In the genomic region with DNA sequence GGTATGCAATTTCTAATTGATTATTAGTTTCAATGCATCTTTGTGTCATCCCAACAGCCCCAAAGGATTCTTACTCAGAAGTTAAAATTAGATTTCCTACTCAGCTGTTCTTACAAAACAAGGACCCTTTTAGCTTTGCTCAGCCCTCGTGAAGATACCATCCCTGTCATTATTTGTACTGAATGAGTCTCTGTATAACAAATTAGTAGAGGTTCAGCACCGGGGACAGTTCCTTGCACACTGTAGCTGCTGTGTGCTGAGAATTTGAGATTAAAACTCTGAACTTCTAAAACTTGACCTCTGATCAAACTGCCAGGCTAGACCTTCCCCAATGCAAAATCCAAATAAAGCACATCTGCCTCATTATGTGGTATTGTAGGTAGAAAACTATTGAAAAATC, we compare ENCODE assay signal across 10 cellular contexts.
DNase-seq lines count a peak whose midpoint lies in the region; ATAC-seq and TF ChIP-seq lines count a peak whose summit lies in the region.
"Had no signal": no experiment of that assay in that cellular context is flagged by ENCODE, and none has a peak within 500 bp of the region (broad histone marks: within the 10 kb centered on the region; RNA-seq: fewer than 3 reads in every experiment).

No MANE protein-coding gene starts in this region.

- in situ Hi-C loops in SK-MEL-5 (cut with HindIII; ENCODE audit: low pct_unique_long_range_greater_than_20kb, low sequenced_read_pairs) = no loop called here
- in situ Hi-C loops in transverse colon (cut with MboI; ENCODE audit: low pct_ligation_motif_present in 1 of 4, low pct_unique_long_range_greater_than_20kb in 1 of 4, low sequenced_read_pairs in 3 of 4) = no loop called here

- POLR2A ChIA-PET in MCF 10A (lab: Yijun Ruan, JAX) = interaction anchor here (0.6 to 2.1 kb wide), 2 partner anchors 75 to 119 kb away, joined by 3 to 8 read pairs; no protein-coding TSS in a partner anchor

- no peaks in the 10 kb centered on the region for H3K27me3 ChIP-seq in breast epithelium
- no peaks in the 10 kb centered on the region for H3K27me3 ChIP-seq in transverse colon

- no peaks in the 10 kb centered on the region for H3K36me3 ChIP-seq in breast epithelium
- no peaks in the 10 kb centered on the region for H3K36me3 ChIP-seq in transverse colon

- intact Hi-C loops in MCF 10A (cut with micrococcal nuclease) = no loop called here
- intact Hi-C loops in breast epithelium (cut with DNase I; ENCODE audit: low total_unique reads) = no loop called here
- intact Hi-C loops in transverse colon (cut with DNase I; ENCODE audit: low total_unique reads) = no loop called here
- intact Hi-C loops in sciatic nerve (cut with DNase I) = no loop called here

- TF ChIP-seq CTCF in MCF 10A (IDR thresholded peaks at IDR 0.05; ENCODE audit: unreplicated experiment) = no peak
- TF ChIP-seq CTCF in breast epithelium (IDR thresholded peaks at IDR 0.05) = no peak
- TF ChIP-seq CTCF in fibroblast of pulmonary artery (IDR thresholded peaks at IDR 0.05; ENCODE audit: low read length, missing control alignments) = no peak
- no peak for TF ChIP-seq CTCF in transverse colon (IDR thresholded peaks at IDR 0.05)

- H3K27ac ChIP-seq in breast epithelium (no peak overlapping the region), transverse colon (no peak overlapping the region)
- H3K27ac ChIP-seq: dorsolateral prefrontal cortex had no signal

- WGBS in transverse colon (ENCODE audit: low coverage in 1 of 2), 2 donors = 2 to 20% methylated on average over 2 of the region's 2 CpGs

- H3K9me3 ChIP-seq in breast epithelium = no peaks in the 10 kb centered on the region
- no peaks in the 10 kb centered on the region for H3K9me3 ChIP-seq in transverse colon

- peaks cover 29% of the 10 kb centered on the region for H3K27me3 Mint-ChIP-seq in MCF 10A (ENCODE audit: insufficient read depth, unreplicated experiment)

- CTCF ChIA-PET in MCF 10A (lab: Yijun Ruan, JAX) = no interaction called here

- H3K4me3 Mint-ChIP-seq in MCF 10A (ENCODE audit: unreplicated experiment) = no peak overlapping the region

- TF ChIP-seq POLR2A in breast epithelium (IDR thresholded peaks at IDR 0.05) = no peak
- TF ChIP-seq POLR2A in transverse colon (IDR thresholded peaks at IDR 0.05) = no peak

- ATAC-seq in sciatic nerve = no peak

- H3K9me3 Mint-ChIP-seq in MCF 10A (ENCODE audit: unreplicated experiment) = no peaks in the 10 kb centered on the region

- H3K4me3 ChIP-seq in breast epithelium (no peak overlapping the region), fibroblast of pulmonary artery (replicated peaks; ENCODE audit: low read depth, low read length) (no peak overlapping the region), transverse colon (no peak overlapping the region)
- H3K4me3 ChIP-seq: dorsolateral prefrontal cortex had no signal

- BruUV-seq in MCF 10A (replicated peaks; lab: Mats Ljungman, UMichigan) = no TSS peak

- no peaks in the 10 kb centered on the region for H3K36me3 Mint-ChIP-seq in MCF 10A (ENCODE audit: insufficient read depth, unreplicated experiment)

- peak; percentile 49 for DNase-seq in MCF 10A (ENCODE audit: unreplicated experiment)
- no peak for DNase-seq in breast epithelium (ENCODE audit: low spot score in 2 of 2)
- DNase-seq in SK-MEL-5 (ENCODE audit: low read depth, low spot score) = peak; percentile 90
- peak; percentile 46 for DNase-seq in fibroblast of pulmonary artery (ENCODE audit: low read depth)
- peak; percentile 9 for DNase-seq in stromal cell of bone marrow (ENCODE audit: low read depth)
- DNase-seq in transverse colon = no peak
- DNase-seq in NCI-H1417 (lab: John Stamatoyannopoulos, UW) = no peak
- no peak for DNase-seq in sciatic nerve (ENCODE audit: low spot score)
- DNase-seq: C1 segment of cervical spinal cord, dorsolateral prefrontal cortex had no signal

- H3K27ac Mint-ChIP-seq in MCF 10A (ENCODE audit: low read depth, unreplicated experiment) = no peak overlapping the region

- no peak for TF ChIP-seq EP300 in transverse colon (IDR thresholded peaks at IDR 0.05; ENCODE audit: low read depth)

- no peaks in the 10 kb centered on the region for H3K4me1 ChIP-seq in breast epithelium
- H3K4me1 ChIP-seq in transverse colon = no peaks in the 10 kb centered on the region

- H3K4me1 Mint-ChIP-seq in MCF 10A (ENCODE audit: insufficient read depth, unreplicated experiment) = no peaks in the 10 kb centered on the region

Comparison
In these comparisons a context has a peak if more than half of its experiments do, and no peak if none do; other contexts are left out.
1. DNase-seq: peak in MCF 10A (single experiment), SK-MEL-5 (single experiment), fibroblast of pulmonary artery (single experiment) and stromal cell of bone marrow (single experiment); none in breast epithelium (0 of 2), transverse colon (single experiment), NCI-H1417 (0 of 3) and sciatic nerve (single experiment).